In the genomic region with DNA sequence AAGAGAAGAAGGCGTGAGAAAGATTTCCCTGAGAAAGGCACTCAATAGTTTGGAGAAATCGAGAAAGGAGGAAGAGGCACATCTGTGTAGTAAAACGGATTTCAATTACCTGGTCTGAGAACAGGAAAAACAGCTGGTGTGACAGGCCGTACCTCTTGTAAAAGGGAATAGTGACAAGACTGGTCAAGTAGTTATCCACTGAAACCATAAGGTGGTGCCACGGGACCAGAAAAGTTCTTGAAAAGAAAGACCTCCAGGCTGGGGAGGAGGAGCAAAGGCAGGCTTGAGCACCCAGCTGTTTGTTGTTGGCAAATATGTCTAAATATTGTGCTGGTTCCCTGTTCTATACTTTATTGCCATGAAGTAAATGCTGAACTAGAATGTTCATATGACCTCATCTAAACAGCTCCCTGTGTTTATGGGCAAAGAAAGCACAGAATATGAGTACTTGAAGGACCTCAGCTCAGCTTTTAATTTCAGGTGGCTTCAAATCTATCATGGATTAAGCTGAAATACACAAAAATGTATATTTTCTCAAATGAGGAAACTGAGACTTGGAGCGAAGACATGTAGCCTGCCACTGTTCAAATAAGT, we compare ENCODE assay signal across 9 cellular contexts. TPM values are rescaled to one million over a fixed set of nuclear protein-coding genes. Genes with fewer than 3 reads are reported as not detected.
DNase-seq lines count a peak whose midpoint lies in the region; ATAC-seq, FAIRE-seq and TF ChIP-seq lines count a peak whose summit lies in the region.
"Had no signal": no experiment of that assay in that cellular context is flagged by ENCODE, and none has a peak within 500 bp of the region (broad histone marks: within the 10 kb centered on the region; RNA-seq: fewer than 3 reads in every experiment).

No MANE protein-coding gene starts in this region.

- H3K36me3 ChIP-seq in SJCRH30 = no peaks in the 10 kb centered on the region
- H3K36me3 ChIP-seq in left lung = no peaks in the 10 kb centered on the region

- no peak for TF ChIP-seq EP300 in A549 (IDR thresholded peaks at IDR 0.05)

- H3K4me1 ChIP-seq in A549 (peaks cover 23% of the 10 kb centered on the region), SJCRH30 (peaks cover 32% of the 10 kb centered on the region), left lung (no peaks in the 10 kb centered on the region)

- intact Hi-C loops in left lung (cut with DNase I) = no loop called here

- H3K27ac ChIP-seq in A549 (peak overlapping the region; percentile 40 to 87; a peak in 4 of 6 replicates), SJCRH30 (peak overlapping the region; percentile 62), left lung (no peak overlapping the region)

- H3K9me3 ChIP-seq in A549 (no peaks in the 10 kb centered on the region), SJCRH30 (replicated peaks) (no peaks in the 10 kb centered on the region), left lung (no peaks in the 10 kb centered on the region)

- H3K4me3 ChIP-seq in A549 (no peak overlapping the region), SJCRH30 (0 out of 2 replicates have a peak overlapping the region, but pooled peaks have one; percentile 2), left lung (no peak overlapping the region)

- peak; percentile 47 to 78; a peak in 3 of 6 replicates for ATAC-seq in A549
- ATAC-seq in GM18520 (IDR thresholded peaks at IDR 0.05; ENCODE audit: unreplicated experiment) = peak; percentile 52
- peak; percentile 57 for ATAC-seq in HG03135 (IDR thresholded peaks at IDR 0.05; ENCODE audit: unreplicated experiment)
- ATAC-seq in left lung = peak; percentile 54

- POLR2A ChIA-PET in A549 (lab: Yijun Ruan, JAX) = interaction anchor here (1.2 kb wide), 1 partner anchor 232 kb away, joined by 3 read pairs; a partner anchor contains a TSS

- TF ChIP-seq CTCF in A549 (IDR thresholded peaks at IDR 0.05) (peak; percentile 31; the same call in 2 of the 3 replicates), left lung (IDR thresholded peaks at IDR 0.05) (no peak)

- CTCF ChIA-PET in A549 (lab: Yijun Ruan, JAX) = interaction anchor here (0.8 to 2.0 kb wide), 13 partner anchors 81 to 359 kb away, joined by 3 to 11 read pairs (median 4); no protein-coding TSS in a partner anchor

- 34% methylated on average over 6 of the region's 6 CpGs for whole genome bisulfite sequencing in A549 (ENCODE audit: missing lambda C conversion rate)

- TF ChIP-seq RAD21 in A549 (conservative IDR thresholded peaks at IDR 0.05 in 1 of 2, IDR thresholded peaks at IDR 0.05 in 1 of 2) = peak; percentile 49 to 54; a peak in 4 of 5 replicates

- no peaks in the 10 kb centered on the region for H3K27me3 ChIP-seq in SJCRH30
- H3K27me3 ChIP-seq in left lung = no peaks in the 10 kb centered on the region

- no peak for FAIRE-seq in A549 (lab: Jason Lieb, UNC)

- H3K4me2 ChIP-seq in A549 = peak overlapping the region; percentile 70; the same call in 1 of the 3 replicates

- peak; percentile 46 to 51 for DNase-seq in A549 (ENCODE audit: low read depth in 1 of 2, low spot score in 1 of 2)
- DNase-seq in SJCRH30 = peak; percentile 82 to 88
- DNase-seq in left lung = no peak
- DNase-seq in GF-D8 (lab: John Stamatoyannopoulos, UW) = no peak
- no peak for DNase-seq in activated CD4-positive, CD25-positive, alpha-beta regulatory T cell (lab: John Stamatoyannopoulos, UW)
- DNase-seq in GOT3 (lab: John Stamatoyannopoulos, UW) = no peak

- no peak for TF ChIP-seq POLR2A in A549 (IDR thresholded peaks at IDR 0.05; ENCODE audit: low read length)

TF ChIP-seq in A549, 52 proteins besides CTCF, POLR2A, EP300 and RAD21:
- TF ChIP-seq PHF8 (IDR thresholded peaks at IDR 0.05; ENCODE audit: borderline replicate concordance, low read depth) = no peak
- no peak for TF ChIP-seq EHMT2 (IDR thresholded peaks at IDR 0.05; ENCODE audit: low read depth)
- TF ChIP-seq BHLHE40 (IDR thresholded peaks at IDR 0.05; ENCODE audit: low read depth, low read length) = no peak
- no peak for TF ChIP-seq SMC3 (IDR thresholded peaks at IDR 0.05)
- no peak for TF ChIP-seq ZFP36 (IDR thresholded peaks at IDR 0.05; ENCODE audit: borderline replicate concordance, partially characterized antibody)
- TF ChIP-seq, protein P1, sequence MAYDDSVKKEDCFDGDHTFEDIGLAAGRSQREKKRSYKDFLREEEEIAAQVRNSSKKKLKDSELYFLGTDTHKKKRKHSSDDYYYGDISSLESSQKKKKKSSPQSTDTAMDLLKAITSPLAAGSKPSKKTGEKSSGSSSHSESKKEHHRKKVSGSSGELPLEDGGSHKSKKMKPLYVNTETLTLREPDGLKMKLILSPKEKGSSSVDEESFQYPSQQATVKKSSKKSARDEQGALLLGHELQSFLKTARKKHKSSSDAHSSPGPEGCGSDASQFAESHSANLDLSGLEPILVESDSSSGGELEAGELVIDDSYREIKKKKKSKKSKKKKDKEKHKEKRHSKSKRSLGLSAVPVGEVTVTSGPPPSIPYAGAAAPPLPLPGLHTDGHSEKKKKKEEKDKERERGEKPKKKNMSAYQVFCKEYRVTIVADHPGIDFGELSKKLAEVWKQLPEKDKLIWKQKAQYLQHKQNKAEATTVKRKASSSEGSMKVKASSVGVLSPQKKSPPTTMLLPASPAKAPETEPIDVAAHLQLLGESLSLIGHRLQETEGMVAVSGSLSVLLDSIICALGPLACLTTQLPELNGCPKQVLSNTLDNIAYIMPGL (CRISPR knock-in tag; IDR thresholded peaks at IDR 0.05; ENCODE audit: borderline replicate concordance) = no peak
- no peak for TF ChIP-seq RFX5 (IDR thresholded peaks at IDR 0.05)
- no peak for TF ChIP-seq CBX8 (IDR thresholded peaks at IDR 0.05)
- no peak for TF ChIP-seq FOSL2 (IDR thresholded peaks at IDR 0.05)
- no peak for TF ChIP-seq FOSL2 (CRISPR knock-in tag; IDR thresholded peaks at IDR 0.05)
- no peak for TF ChIP-seq RNF2 (IDR thresholded peaks at IDR 0.05; ENCODE audit: borderline replicate concordance, low read depth)
- TF ChIP-seq ZC3H11A (IDR thresholded peaks at IDR 0.05) = no peak
- TF ChIP-seq HEYL (CRISPR knock-in tag; IDR thresholded peaks at IDR 0.05) = no peak
- no peak for TF ChIP-seq MYC (IDR thresholded peaks at IDR 0.05; ENCODE audit: borderline replicate concordance, low read length)
- TF ChIP-seq HOXB5 (CRISPR knock-in tag; IDR thresholded peaks at IDR 0.05) = no peak

RNA-seq across cellular contexts. Expression of a gene that starts 4.0 kb away (rescaled TPM):
- polyA plus RNA-seq in A549 (2011; rRNA removed) (0.10 and 0.11 TPM in 2 replicates), A549 (2017; fragmentation: RNase III; extraction: RNeasy Plus Mini Kit Qiagen cat#74134 plus additional on column Dnase treatment) (0.05 to 0.16 TPM in 2 of 3 replicates, not detected in the other)
- polyA plus RNA-seq in A549 (2012; cell fraction: cytosol; rRNA removed) = not detected in 2 replicates
- polyA plus RNA-seq in A549 (2012; cell fraction: nucleus; rRNA removed) = not detected in 2 replicates
- not detected in 2 replicates for polyA minus RNA-seq in A549 (2011; rRNA and poly(A)+ RNA removed)
- not detected in 2 replicates for total RNA-seq in SJCRH30 (2014; rRNA removed; shearing (Covaris generic))
- total RNA-seq in left lung = not detected
- polyA plus RNA-seq: adipose tissue had no signal

RNA-seq across cellular contexts. Expression of a gene that starts 42.4 kb away (rescaled TPM):
- polyA plus RNA-seq in A549 (2011; rRNA removed) (not detected in 2 replicates), A549 (2017; fragmentation: RNase III; extraction: RNeasy Plus Mini Kit Qiagen cat#74134 plus additional on column Dnase treatment) (not detected in 3 replicates)
- polyA plus RNA-seq in A549 (2012; cell fraction: cytosol; rRNA removed) = not detected in 2 replicates
- not detected in 2 replicates for polyA plus RNA-seq in A549 (2012; cell fraction: nucleus; rRNA removed)
- polyA minus RNA-seq in A549 (2011; rRNA and poly(A)+ RNA removed) = not detected in 2 replicates
- total RNA-seq in SJCRH30 (2014; rRNA removed; shearing (Covaris generic)) = not detected in 2 replicates
- total RNA-seq in left lung = not detected

Comparison
In these comparisons a context has a peak if more than half of its experiments do, and no peak if none do; other contexts are left out.
1. DNase-seq: peak in A549 (2 of 2) and SJCRH30 (2 of 2); none in left lung (0 of 2), GF-D8 (single experiment), activated CD4-positive, CD25-positive, alpha-beta regulatory T cell (0 of 4) and GOT3 (single experiment).
2. H3K27ac ChIP-seq: peak in A549 (2 of 2) and SJCRH30 (single experiment); none in left lung (0 of 2).
3. Peak in every context shown above with its lines, with median percentiles within 50 percentile points of each other: ATAC-seq.